In the genomic region with DNA sequence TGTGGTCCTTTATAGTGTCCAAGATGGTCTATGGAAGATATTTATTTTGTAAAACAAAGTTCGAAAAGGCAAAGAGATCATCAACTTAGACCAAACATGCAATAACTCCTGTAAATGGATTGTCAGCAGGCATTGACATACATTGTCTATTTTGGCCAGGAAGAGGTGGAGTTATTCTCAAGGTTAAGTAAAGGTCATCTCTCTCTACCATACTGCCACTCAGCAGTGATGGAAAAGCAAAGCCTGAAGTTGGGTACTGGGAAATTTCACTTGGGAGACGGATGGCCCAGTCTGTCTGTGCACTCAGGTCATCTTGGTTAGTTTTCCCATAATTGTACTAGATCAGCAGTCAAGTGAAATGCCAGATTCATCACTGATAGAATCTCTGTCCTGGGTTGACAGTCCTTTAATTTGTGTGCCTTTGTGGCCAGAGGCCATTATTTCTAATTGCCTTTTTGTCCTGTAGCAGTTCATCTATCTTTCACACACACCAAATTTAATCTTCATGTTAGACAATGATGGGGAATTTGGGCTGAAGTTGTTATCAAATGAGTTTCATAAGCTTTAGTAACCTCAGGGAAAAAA, we compare ENCODE assay signal across 31 cellular contexts. TPM values are rescaled to one million over a fixed set of nuclear protein-coding genes. Genes with fewer than 3 reads are reported as not detected.
"Had no signal": no experiment of that assay in that cellular context is flagged by ENCODE, and none has a peak within 500 bp of the region (broad histone marks: within the 10 kb centered on the region; RNA-seq: fewer than 3 reads in every experiment).

No MANE protein-coding gene starts in this region.

- DNase-seq: colonic mucosa; cortex of kidney; effector CD8-positive, alpha-beta T cell; effector memory CD8-positive, alpha-beta T cell; erythroblast; esophagus squamous epithelium; foreskin fibroblast; foreskin melanocyte; gastrocnemius medialis; glutamatergic neuron; head of caudate nucleus; heart right ventricle; hippocampal formation; left cardiac atrium; left lung; left ventricle myocardium superior; lower lobe of right lung; mesenchymal stem cell; mucosa of descending colon; naive B cell had no signal

- H3K4me3 Mint-ChIP-seq: dendritic cell treated with granulocyte-macrophage colony-stimulating factor and Interleukin-4, amounts not matched to agents 40 ng/mL and 50 ng/mL, for 4 days; effector memory CD8-positive, alpha-beta T cell; mesothelial cell of epicardium; naive B cell had no signal

- H3K9me3 ChIP-seq: colonic mucosa, esophagus squamous epithelium, gastrocnemius medialis, heart right ventricle, lower lobe of right lung, mucosa of descending colon had no signal

- H3K9me3 Mint-ChIP-seq: effector memory CD8-positive, alpha-beta T cell had no signal

- H3K36me3 ChIP-seq: colonic mucosa, esophagus squamous epithelium, gastrocnemius medialis, heart right ventricle, left lung, lower lobe of right lung had no signal

- H3K27me3 ChIP-seq: colonic mucosa, esophagus squamous epithelium, gastrocnemius medialis, heart right ventricle, left lung had no signal

- ATAC-seq: effector memory CD8-positive, alpha-beta T cell; esophagus mucosa; gastrocnemius medialis; heart right ventricle; left cardiac atrium; left lung; left ventricle myocardium superior; lower lobe of right lung; mucosa of descending colon had no signal

- H3K4me3 ChIP-seq: colonic mucosa, esophagus squamous epithelium, gastrocnemius medialis, heart right ventricle, left lung, lower lobe of right lung, mucosa of descending colon had no signal

- H3K4me1 Mint-ChIP-seq: naive B cell had no signal

- FAIRE-seq: islet of Langerhans, keratinocyte had no signal

- H3K27ac ChIP-seq: colonic mucosa, epithelial cell of prostate, esophagus squamous epithelium, gastrocnemius medialis, heart right ventricle, left lung, lower lobe of right lung had no signal

- H3K27me3 Mint-ChIP-seq: dendritic cell treated with granulocyte-macrophage colony-stimulating factor and Interleukin-4, amounts not matched to agents 40 ng/mL and 50 ng/mL, for 4 days had no signal

- H3K4me1 ChIP-seq: colonic mucosa, gastrocnemius medialis, left lung, lower lobe of right lung had no signal

- H3K36me3 Mint-ChIP-seq: naive B cell had no signal

- H3K27ac Mint-ChIP-seq: dendritic cell treated with granulocyte-macrophage colony-stimulating factor and Interleukin-4, amounts not matched to agents 40 ng/mL and 50 ng/mL, for 4 days; effector memory CD8-positive, alpha-beta T cell; mesothelial cell of epicardium had no signal

RNA-seq across cellular contexts. Expression of gene RIPPLY3, which starts 48.9 kb away (rescaled TPM):
- total RNA-seq: esophagus mucosa, gastrocnemius medialis, glomerular endothelial cell, heart right ventricle, left cardiac atrium, left ventricle myocardium superior, lower leg skin, lung microvascular endothelial cell, mesenteric fat pad, mucosa of descending colon, myocyte had no signal
